ENCODE assay signal across 27 cellular contexts in the genomic region with DNA sequence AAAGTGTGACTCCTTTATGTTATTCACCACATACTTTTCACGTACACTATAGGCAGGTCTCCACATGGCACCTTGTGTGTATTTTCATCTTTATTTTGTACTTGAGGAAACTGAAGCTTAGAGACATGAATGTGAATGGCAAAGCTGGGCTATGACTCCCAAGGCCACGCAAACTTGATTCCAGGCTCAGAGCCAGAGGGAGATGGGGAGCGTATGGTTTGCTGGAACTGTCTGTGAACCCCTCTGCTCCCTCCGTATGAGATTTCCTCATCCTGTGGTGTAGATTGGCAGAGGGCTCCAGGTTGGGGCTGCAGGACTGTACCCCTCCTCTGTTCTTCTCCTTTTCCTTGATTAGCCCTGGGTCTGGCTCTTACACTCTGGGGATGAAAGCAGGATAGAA. TPM values are rescaled to one million over a fixed set of nuclear protein-coding genes. Genes with fewer than 3 reads are reported as not detected.
DNase-seq lines count a peak whose midpoint lies in the region; ATAC-seq, FAIRE-seq and TF ChIP-seq lines count a peak whose summit lies in the region.
"Had no signal": no experiment of that assay in that cellular context is flagged by ENCODE, and none has a peak within 500 bp of the region (broad histone marks: within the 10 kb centered on the region; RNA-seq: fewer than 3 reads in every experiment).

No MANE protein-coding gene starts in this region.

- H2BK12ac ChIP-seq in trophoblast cell (ENCODE audit: low read length) = no peak overlapping the region

- intact Hi-C loops in esophagus squamous epithelium (cut with DNase I) = no loop called here

- no peak for FAIRE-seq in HTR-8/SVneo (lab: Jason Lieb, UNC)
- FAIRE-seq: GM12878, GM18507, GM19239 had no signal

- peak overlapping the region; percentile 7 for H4K91ac ChIP-seq in trophoblast cell (ENCODE audit: low read depth, low read length)

- H3K18ac ChIP-seq in trophoblast cell (ENCODE audit: low read length) = no peak overlapping the region

- peaks cover 2% of the 10 kb centered on the region for H3K79me2 ChIP-seq in trophoblast cell (ENCODE audit: control insufficient read depth, insufficient read depth, low read length, poor library complexity)

- no peaks in the 10 kb centered on the region for H3K36me3 Mint-ChIP-seq in nephron (ENCODE audit: low read depth)
- H3K36me3 Mint-ChIP-seq: CD14-positive monocyte; CD4-positive, alpha-beta memory T cell; CD4-positive, CD25-positive, alpha-beta regulatory T cell; CD8-positive, alpha-beta memory T cell had no signal

- DNase-seq in amniotic epithelial cell (ENCODE audit: low read depth) = peak; percentile 18
- DNase-seq in fibroblast of the aortic adventitia (ENCODE audit: low read depth) = peak; percentile 47
- no peak for DNase-seq in trophoblast cell
- no peak for DNase-seq in esophagus squamous epithelium (lab: John Stamatoyannopoulos, UW)
- DNase-seq in HTR-8/SVneo (ENCODE audit: insufficient read length, low spot score) = no peak
- DNase-seq: BE2C; C1 segment of cervical spinal cord; CD4-positive, alpha-beta memory T cell; CD4-positive, CD25-positive, alpha-beta regulatory T cell; CD8-positive, alpha-beta memory T cell; COR-L47; DMS 273 treated with DMSO at 0.1 percent for 48 hours; DMS153; DMS53; DMS79; DND-41; EL; GDM1 had no signal

- H3K36me3 ChIP-seq in trophoblast cell (ENCODE audit: control insufficient read depth in 1 of 2, insufficient read depth in 2 of 2, low read length in 2 of 2) (no peaks in the 10 kb centered on the region), esophagus squamous epithelium (no peaks in the 10 kb centered on the region)
- H3K36me3 ChIP-seq: BE2C, BLaER1 had no signal

- no peaks in the 10 kb centered on the region for H3K79me1 ChIP-seq in trophoblast cell (ENCODE audit: low read length)

- no peak overlapping the region for H3K23ac ChIP-seq in trophoblast cell (ENCODE audit: low read length)

- no peak overlapping the region for H2BK120ac ChIP-seq in trophoblast cell (ENCODE audit: insufficient read depth, low read length, poor library complexity)

- no peak overlapping the region for H3K9ac ChIP-seq in trophoblast cell (ENCODE audit: low read length)
- H3K9ac ChIP-seq: BLaER1 had no signal

- no peak overlapping the region for H3K4me3 Mint-ChIP-seq in nephron
- H3K4me3 Mint-ChIP-seq: CD14-positive monocyte; CD4-positive, alpha-beta memory T cell; CD4-positive, CD25-positive, alpha-beta regulatory T cell; CD8-positive, alpha-beta memory T cell had no signal

- no peak overlapping the region for H2AFZ ChIP-seq in trophoblast cell (ENCODE audit: insufficient read depth, low read length, poor library complexity)

- H4K8ac ChIP-seq in trophoblast cell (ENCODE audit: low read depth, low read length) = no peak overlapping the region

- WGBS in trophoblast cell (ENCODE audit: extremely low coverage, insufficient coverage, insufficient read length) = no CpG with 5 or more reads among the region's 4 CpGs
- 52 to 63% methylated on average over 3 to 4 of the region's 4 CpGs for WGBS in esophagus squamous epithelium, 2 donors

- H3K4me1 ChIP-seq in trophoblast cell (ENCODE audit: control insufficient read depth in 1 of 2, insufficient read depth in 2 of 2, low read length in 2 of 2) (peaks cover 5 to 7% of the 10 kb centered on the region in 2 experiments), esophagus squamous epithelium (no peaks in the 10 kb centered on the region)
- H3K4me1 ChIP-seq: A549, BE2C, BLaER1 had no signal

- peaks cover 12% of the 10 kb centered on the region for H3K4me1 Mint-ChIP-seq in nephron
- H3K4me1 Mint-ChIP-seq: CD14-positive monocyte; CD4-positive, alpha-beta memory T cell; CD4-positive, CD25-positive, alpha-beta regulatory T cell; CD8-positive, alpha-beta memory T cell had no signal

- no peak overlapping the region for H3K14ac ChIP-seq in trophoblast cell (ENCODE audit: low read length)

- no peak overlapping the region for H2AK5ac ChIP-seq in trophoblast cell (ENCODE audit: low read length)

- peaks cover 10% of the 10 kb centered on the region for H3K9me3 Mint-ChIP-seq in nephron
- H3K9me3 Mint-ChIP-seq: CD4-positive, alpha-beta memory T cell had no signal

- H2BK5ac ChIP-seq in trophoblast cell (ENCODE audit: low read depth, low read length, poor library complexity) = no peak overlapping the region

- TF ChIP-seq POLR2A in esophagus squamous epithelium (IDR thresholded peaks at IDR 0.05) = no peak

- H3K4ac ChIP-seq in trophoblast cell (ENCODE audit: low read depth, low read length) = no peak overlapping the region

- no peaks in the 10 kb centered on the region for H3K9me3 ChIP-seq in trophoblast cell (ENCODE audit: insufficient read depth, low read depth, low read length)
- no peaks in the 10 kb centered on the region for H3K9me3 ChIP-seq in esophagus squamous epithelium
- H3K9me3 ChIP-seq: A549, BE2C, BLaER1 had no signal

- H3K4me3 ChIP-seq in fibroblast of the aortic adventitia (ENCODE audit: low read depth, low read length) = no peak overlapping the region
- H3K4me3 ChIP-seq in trophoblast cell (ENCODE audit: low read depth, low read length) = no peak overlapping the region
- H3K4me3 ChIP-seq in esophagus squamous epithelium = no peak overlapping the region
- H3K4me3 ChIP-seq: A549, BLaER1, GM12878 had no signal

- ATAC-seq in GM18517 (IDR thresholded peaks at IDR 0.05; ENCODE audit: unreplicated experiment) (no peak), HG03460 (IDR thresholded peaks at IDR 0.05; ENCODE audit: unreplicated experiment) (no peak)
- ATAC-seq: A549, GM12878 had no signal

- no peak overlapping the region for H4K12ac ChIP-seq in trophoblast cell (ENCODE audit: low read depth, low read length)

- no peaks in the 10 kb centered on the region for H3K27me3 ChIP-seq in trophoblast cell (ENCODE audit: insufficient read depth, low read length)
- no peaks in the 10 kb centered on the region for H3K27me3 ChIP-seq in esophagus squamous epithelium
- H3K27me3 ChIP-seq: BE2C had no signal

- TF ChIP-seq CTCF in fibroblast of the aortic adventitia (IDR thresholded peaks at IDR 0.05; ENCODE audit: insufficient read depth, low read length) (no peak), nephron (IDR thresholded peaks at IDR 0.05; ENCODE audit: unreplicated experiment in 3 of 3) (no peak), esophagus squamous epithelium (IDR thresholded peaks at IDR 0.05) (no peak)

- H3K27ac Mint-ChIP-seq in nephron = peak overlapping the region; percentile 79 to 83 (median 81)
- H3K27ac Mint-ChIP-seq: CD14-positive monocyte; CD4-positive, alpha-beta memory T cell; CD4-positive, CD25-positive, alpha-beta regulatory T cell; CD8-positive, alpha-beta memory T cell had no signal

- no peaks in the 10 kb centered on the region for H3K27me3 Mint-ChIP-seq in nephron (ENCODE audit: low read depth)
- H3K27me3 Mint-ChIP-seq: CD4-positive, CD25-positive, alpha-beta regulatory T cell had no signal

- H3K27ac ChIP-seq in trophoblast cell (ENCODE audit: low read depth, low read length) (no peak overlapping the region), esophagus squamous epithelium (no peak overlapping the region)
- H3K27ac ChIP-seq: A549, BLaER1 had no signal

- no peak overlapping the region for H3K4me2 ChIP-seq in trophoblast cell (ENCODE audit: low read length)
- H3K4me2 ChIP-seq: A549, BLaER1 had no signal

RNA-seq across cellular contexts. Expression of a gene that starts 16.1 kb away (rescaled TPM):
- total RNA-seq in fibroblast of the aortic adventitia (ENCODE audit: low replicate concordance) (1.1 and 2.9 TPM in 2 replicates), esophagus squamous epithelium (1 to 10 TPM in 3 of 4 donors, under 1 TPM in 1; 0.95 to 9.9 (median 2.1) TPM)
- 2.8 and 2.9 TPM in 2 replicates for polyA plus RNA-seq in trophoblast cell (2013)
- polyA plus RNA-seq: CD8-positive, alpha-beta memory T cell had no signal

Comparison
In these comparisons a context has a peak if more than half of its experiments do, and no peak if none do; other contexts are left out.
1. DNase-seq: peak in amniotic epithelial cell (single experiment) and fibroblast of the aortic adventitia (single experiment); none in trophoblast cell (0 of 2), esophagus squamous epithelium (single experiment) and HTR-8/SVneo (single experiment).